8 cellular contexts compared by ENCODE assay signal in the genomic region with DNA sequence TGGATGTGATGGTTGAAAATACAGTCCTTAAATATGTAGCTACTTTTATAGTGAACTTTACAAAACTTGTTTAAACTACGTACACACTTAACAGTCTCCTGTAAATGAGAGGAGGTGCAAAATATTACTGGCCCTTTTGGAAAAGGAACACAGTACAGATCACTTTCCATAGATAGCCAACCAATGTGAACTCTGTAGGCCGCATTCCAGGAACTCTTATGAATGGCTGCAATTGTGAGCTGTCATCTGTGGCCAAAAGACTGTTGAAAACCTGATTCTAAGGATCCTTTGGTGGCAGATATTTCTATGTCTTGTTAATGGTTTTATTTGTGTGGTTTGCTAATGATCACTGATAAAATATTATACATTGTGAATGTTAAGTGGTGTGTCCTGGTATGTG. TPM values are rescaled to one million over a fixed set of nuclear protein-coding genes. Genes with fewer than 3 reads are reported as not detected.
DNase-seq lines count a peak whose midpoint lies in the region; ATAC-seq, FAIRE-seq and TF ChIP-seq lines count a peak whose summit lies in the region.

No MANE protein-coding gene starts in this region.

- peaks cover 79% of the 10 kb centered on the region for H3K36me3 Mint-ChIP-seq in HFFc6 (ENCODE audit: low read depth)

- H3K4me3 Mint-ChIP-seq in HFFc6, result peak overlapping the region; percentile 93

- H3K4me1 Mint-ChIP-seq in HFFc6 (ENCODE audit: low read depth), result peaks cover 50% of the 10 kb centered on the region

- H3K27ac ChIP-seq in AG04450 (ENCODE audit: low read depth, low read length) (no peak overlapping the region), keratinocyte (ENCODE audit: control insufficient read depth, insufficient read depth, low read length) (peak overlapping the region; percentile 15), upper lobe of right lung (no peak overlapping the region)

- H3K36me3 ChIP-seq in keratinocyte (ENCODE audit: control insufficient read depth in 2 of 2, extremely low read depth in 1 of 2, insufficient read depth in 2 of 2, low read length in 2 of 2), result peaks cover 5 to 31% of the 10 kb centered on the region in 2 experiments
- no peaks in the 10 kb centered on the region for H3K36me3 ChIP-seq in upper lobe of right lung

- POLR2A ChIA-PET in AG04450 (lab: Yijun Ruan, JAX), result no interaction called here

- ATAC-seq in upper lobe of right lung, result no peak

- H3K27me3 Mint-ChIP-seq in HFFc6 (ENCODE audit: insufficient read depth), result peaks cover 8% of the 10 kb centered on the region

- H3K4me1 ChIP-seq in keratinocyte (ENCODE audit: control insufficient read depth, extremely low read depth, insufficient read depth, low read length), result peaks cover 42% of the 10 kb centered on the region
- H3K4me1 ChIP-seq in upper lobe of right lung, result peaks cover 36% of the 10 kb centered on the region

- peak overlapping the region; percentile 82 for H3K4me2 ChIP-seq in keratinocyte (ENCODE audit: control insufficient read depth, extremely low read depth, insufficient read depth, low read depth, low read length)

- H3K9me1 ChIP-seq in keratinocyte (ENCODE audit: control insufficient read depth, extremely low read depth, insufficient read depth, low read length), result no peaks in the 10 kb centered on the region

- no peaks in the 10 kb centered on the region for H3K27me3 ChIP-seq in AG04450 (ENCODE audit: control insufficient read depth, insufficient read depth, low read length)
- H3K27me3 ChIP-seq in keratinocyte (ENCODE audit: control insufficient read depth, extremely low read depth, insufficient read depth, low read length), result no peaks in the 10 kb centered on the region
- H3K27me3 ChIP-seq in upper lobe of right lung, result no peaks in the 10 kb centered on the region

- FAIRE-seq in keratinocyte (lab: Jason Lieb, UNC), result peak; percentile 71

- H3K79me2 ChIP-seq in keratinocyte (ENCODE audit: control insufficient read depth, insufficient read depth, low read length), result peaks cover 100% of the 10 kb centered on the region

- dilution Hi-C loops in keratinocyte (cut with MboI; ENCODE audit: extremely low pct_ligation_motif_present, low sequenced_read_pairs), result loop anchor here (25.0 kb wide), 1 partner anchor 177 kb away; no protein-coding TSS in a partner anchor

- no peak for TF ChIP-seq CTCF in AG04450 (IDR thresholded peaks at IDR 0.05; ENCODE audit: low read depth, low read length)
- no peak for TF ChIP-seq CTCF in HFFc6 (IDR thresholded peaks at IDR 0.05)
- TF ChIP-seq CTCF in keratinocyte (optimal IDR thresholded peaks at IDR 0.05 in 1 of 3, IDR thresholded peaks at IDR 0.05 in 1 of 3, conservative IDR thresholded peaks at IDR 0.05 in 1 of 3; ENCODE audit: extremely low read depth in 1 of 3, insufficient read depth in 2 of 3, low read length in 3 of 3), result no peak
- no peak for TF ChIP-seq CTCF in upper lobe of right lung (IDR thresholded peaks at IDR 0.05)

- H3K9me3 ChIP-seq in AG04450 (ENCODE audit: control insufficient read depth, insufficient read depth, low read length) (peaks cover 2% of the 10 kb centered on the region; the same call in 1 of the 2 replicates), keratinocyte (ENCODE audit: control insufficient read depth, low read depth, low read length) (no peaks in the 10 kb centered on the region), upper lobe of right lung (no peaks in the 10 kb centered on the region)

- peaks cover 29% of the 10 kb centered on the region for H4K20me1 ChIP-seq in keratinocyte (ENCODE audit: control insufficient read depth, extremely low read depth, insufficient read depth, low read length)

- peaks cover 3% of the 10 kb centered on the region; the same call in 1 of the 2 replicates for H3K9me3 Mint-ChIP-seq in HFFc6

- intact Hi-C loops in upper lobe of right lung (cut with DNase I), result loop anchor here (10.0 kb wide), 1 partner anchor 81 kb away; no protein-coding TSS in a partner anchor

- H3K9ac ChIP-seq in keratinocyte (ENCODE audit: control insufficient read depth, extremely low read depth, insufficient read depth, low read length), result peak overlapping the region; percentile 17

- CTCF ChIA-PET in AG04450 (lab: Charles Lee), result interaction anchor here (1.0 to 2.2 kb wide), 2 partner anchors 81 to 107 kb away, joined by 3 to 10 read pairs; no protein-coding TSS in a partner anchor

- peak overlapping the region; percentile 90 for H3K27ac Mint-ChIP-seq in HFFc6

- peak overlapping the region; percentile 96 for H3K4me3 ChIP-seq in AG04450 (ENCODE audit: low read depth, low read length)
- H3K4me3 ChIP-seq in keratinocyte (ENCODE audit: control insufficient read depth in 2 of 3, extremely low read depth in 1 of 3, insufficient read depth in 2 of 3, low read depth in 1 of 3, low read length in 3 of 3), result peak overlapping the region; percentile 99 to 100 (median 99)
- H3K4me3 ChIP-seq in upper lobe of right lung, result peak overlapping the region; percentile 88

- no peak for DNase-seq in AG04450 (ENCODE audit: low read depth, low spot score)
- peak; percentile 35 for DNase-seq in HFFc6
- peak in 33 of 56 donors; percentile 1 to 81 (median 16) for DNase-seq in amygdala (lab: John Stamatoyannopoulos, UW)
- DNase-seq in keratinocyte (ENCODE audit: low read depth, low spot score), result no peak
- DNase-seq in upper lobe of right lung, result no peak
- DNase-seq in activated effector memory CD4-positive, alpha-beta T cell treated with Interleukin-2 at 50 U/mL for 16 hours, result no peak
- DNase-seq in mesenteric fat pad (ENCODE audit: low spot score), result no peak
- no peak for DNase-seq in SW480 (ENCODE audit: low spot score)

- H2AFZ ChIP-seq in keratinocyte (ENCODE audit: control insufficient read depth, low read length), result no peak overlapping the region

RNA-seq across cellular contexts. Expression of gene TSC22D2, which starts 6.2 kb away (rescaled TPM):
- polyA plus RNA-seq in AG04450 (2011; rRNA removed) (28.4 and 29.3 TPM in 2 replicates), keratinocyte (16.3 to 22.3 TPM (median 19.3 TPM) in 3 replicates)
- polyA minus RNA-seq in AG04450 (2011; rRNA and poly(A)+ RNA removed), result 62.4 and 71.9 TPM in 2 replicates
- 10 to 100 TPM; 56.8 to 81.2 (median 63.0) TPM for total RNA-seq in HFFc6 (2021; fragmentation: NEBNext Ultra II Directional; extraction: Animal tissue kit (Norgen Biotek cat#: 25700))
- polyA plus RNA-seq in keratinocyte (2011; ENCODE audit: low read depth), result 125 TPM
- polyA plus RNA-seq in keratinocyte (2011; cell fraction: cytosol; rRNA removed), result 7.4 and 15.8 TPM in 2 replicates
- polyA plus RNA-seq in keratinocyte (2011; cell fraction: nucleus; rRNA removed), result 43.1 and 52.5 TPM in 2 replicates
- polyA plus RNA-seq in keratinocyte (2012; ENCODE audit: low replicate concordance), result 20.4 and 38.9 TPM in 2 replicates
- polyA minus RNA-seq in keratinocyte, result 19.9 to 41.0 TPM (median 28.5 TPM) in 3 replicates
- 13.8 TPM for polyA minus RNA-seq in keratinocyte (2011; cell fraction: cytosol; rRNA and poly(A)+ RNA removed)
- polyA minus RNA-seq in keratinocyte (2011; cell fraction: nucleus; rRNA and poly(A)+ RNA removed), result 52.3 and 100 TPM in 2 replicates
- total RNA-seq in upper lobe of right lung (29.2 TPM), mesenteric fat pad (41.5 TPM)

Comparison
In these comparisons a context has a peak if more than half of its experiments do, and no peak if none do; other contexts are left out.
1. DNase-seq: peak in HFFc6 (single experiment) and amygdala (33 of 56); none in AG04450 (single experiment), keratinocyte (single experiment), upper lobe of right lung (single experiment), activated effector memory CD4-positive, alpha-beta T cell treated with Interleukin-2 at 50 U/mL for 16 hours (single experiment), mesenteric fat pad (single experiment) and SW480 (single experiment).
2. Peak in every context shown above with its lines, with median percentiles within 50 percentile points of each other: H3K4me3 ChIP-seq.